22 cellular contexts compared by ENCODE assay signal in genomic region chr10:10854715-10855114, GRCh38.
DNase-seq lines count a peak whose midpoint lies in the region; ATAC-seq and TF ChIP-seq lines count a peak whose summit lies in the region.
"Had no signal": no experiment of that assay in that cellular context is flagged by ENCODE, and none has a peak within 500 bp of the region (broad histone marks: within the 10 kb centered on the region; RNA-seq: fewer than 3 reads in every experiment).

No MANE protein-coding gene starts in this region.

- ATAC-seq in GM18867 (IDR thresholded peaks at IDR 0.05; ENCODE audit: unreplicated experiment), result peak; percentile 27
- peak; percentile 12 for ATAC-seq in HG02852 (IDR thresholded peaks at IDR 0.05; ENCODE audit: unreplicated experiment)
- peak; percentile 70 for ATAC-seq in stimulated activated memory B cell treated with anti-CD40 and anti-IgM and Interleukin-4, amounts not matched to agents 10 μg/mL and 1 μg/mL and 100 μg/mL, for 72 hours
- ATAC-seq: PC-3 had no signal

- H4K20me1 ChIP-seq in OCI-LY3 (ENCODE audit: insufficient read depth, low read length), result no peaks in the 10 kb centered on the region
- H4K20me1 ChIP-seq: BLaER1 treated with 17β-estradiol and CSF1 and Interleukin-3, amounts not matched to agents 10 nM and 100 nM had no signal

- peaks cover 9% of the 10 kb centered on the region for H3K4me1 ChIP-seq in OCI-LY3 (ENCODE audit: low read length)
- H3K4me1 ChIP-seq: BLaER1 treated with 17β-estradiol and CSF1 and Interleukin-3, amounts not matched to agents 10 nM and 100 nM; HAP-1 had no signal

- no peak overlapping the region for H3K27ac ChIP-seq in OCI-LY3 (ENCODE audit: low read length)
- H3K27ac ChIP-seq: BLaER1 treated with 17β-estradiol and CSF1 and Interleukin-3, amounts not matched to agents 10 nM and 100 nM; GM23248 had no signal

- no peak overlapping the region for H3K4me3 ChIP-seq in OCI-LY3 (ENCODE audit: low read length)
- H3K4me3 ChIP-seq: BLaER1 treated with 17β-estradiol and CSF1 and Interleukin-3, amounts not matched to agents 10 nM and 100 nM; GM23248; HAP-1 had no signal

- no peak for DNase-seq in activated CD4-positive, alpha-beta T cell treated with anti-CD3 and anti-CD28 coated beads for 1 hour
- DNase-seq in COLO829 (ENCODE audit: low spot score), result no peak
- no peak for DNase-seq in putamen (ENCODE audit: low spot score)
- DNase-seq: CD8-positive, alpha-beta memory T cell; GM23248; Karpas-422; NCI-H1436; NCI-H1930; NCI-H345; NCI-H524 treated with DMSO at 0.1 percent for 48 hours; PC-3; RPMI8226; SHP77 treated with DMSO at 0.1 percent for 48 hours; SK-N-SH had no signal

- H3K9me3 ChIP-seq in OCI-LY3 (ENCODE audit: insufficient read depth, low read length), result no peaks in the 10 kb centered on the region
- H3K9me3 ChIP-seq: HAP-1, SK-N-SH had no signal

- no peak for TF ChIP-seq CTCF in OCI-LY3 (IDR thresholded peaks at IDR 0.05; ENCODE audit: low read depth, low read length)

- no peaks in the 10 kb centered on the region for H3K36me3 ChIP-seq in OCI-LY3 (replicated peaks; ENCODE audit: low read depth, low read length)
- H3K36me3 ChIP-seq: BLaER1 treated with 17β-estradiol and CSF1 and Interleukin-3, amounts not matched to agents 10 nM and 100 nM; HAP-1 had no signal

- peaks cover 12% of the 10 kb centered on the region for H3K4me1 Mint-ChIP-seq in stimulated activated memory B cell treated with anti-CD40 and anti-IgM and Interleukin-4, amounts not matched to agents 10 μg/mL and 1 μg/mL and 100 μg/mL, for 72 hours

- no peaks in the 10 kb centered on the region for H3K27me3 ChIP-seq in OCI-LY3 (ENCODE audit: low read depth, low read length)
- H3K27me3 ChIP-seq: BLaER1 treated with 17β-estradiol and CSF1 and Interleukin-3, amounts not matched to agents 10 nM and 100 nM had no signal

- no peak overlapping the region for H3K27ac Mint-ChIP-seq in stimulated activated memory B cell treated with anti-CD40 and anti-IgM and Interleukin-4, amounts not matched to agents 10 μg/mL and 1 μg/mL and 100 μg/mL, for 72 hours
- H3K27ac Mint-ChIP-seq: T-cell had no signal

- peaks cover 17% of the 10 kb centered on the region for H3K27me3 Mint-ChIP-seq in stimulated activated memory B cell treated with anti-CD40 and anti-IgM and Interleukin-4, amounts not matched to agents 10 μg/mL and 1 μg/mL and 100 μg/mL, for 72 hours

- H3K79me2 ChIP-seq in OCI-LY3 (ENCODE audit: low read length), result no peaks in the 10 kb centered on the region

- no peak overlapping the region for H2AFZ ChIP-seq in OCI-LY3 (ENCODE audit: low read depth, low read length)
- H2AFZ ChIP-seq: GM23248 had no signal

- H3K4me3 Mint-ChIP-seq in stimulated activated memory B cell treated with anti-CD40 and anti-IgM and Interleukin-4, amounts not matched to agents 10 μg/mL and 1 μg/mL and 100 μg/mL, for 72 hours, result no peak overlapping the region
- H3K4me3 Mint-ChIP-seq: CD8-positive, alpha-beta memory T cell; T-cell had no signal

- H3K36me3 Mint-ChIP-seq in stimulated activated memory B cell treated with anti-CD40 and anti-IgM and Interleukin-4, amounts not matched to agents 10 μg/mL and 1 μg/mL and 100 μg/mL, for 72 hours, result no peaks in the 10 kb centered on the region
- H3K36me3 Mint-ChIP-seq: IgD-negative memory B cell, T-cell had no signal

- no peak overlapping the region for H3K9ac ChIP-seq in OCI-LY3 (ENCODE audit: low read length)
- H3K9ac ChIP-seq: BLaER1 treated with 17β-estradiol and CSF1 and Interleukin-3, amounts not matched to agents 10 nM and 100 nM; GM23248; SK-N-SH had no signal

- H3K9me3 Mint-ChIP-seq in stimulated activated memory B cell treated with anti-CD40 and anti-IgM and Interleukin-4, amounts not matched to agents 10 μg/mL and 1 μg/mL and 100 μg/mL, for 72 hours, result no peaks in the 10 kb centered on the region
- H3K9me3 Mint-ChIP-seq: IgD-negative memory B cell, T-cell had no signal

- peak overlapping the region; percentile 7; the same call in 1 of the 2 replicates for H3K4me2 ChIP-seq in OCI-LY3 (ENCODE audit: low read length)
- H3K4me2 ChIP-seq: BLaER1 treated with 17β-estradiol and CSF1 and Interleukin-3, amounts not matched to agents 10 nM and 100 nM; SK-N-SH had no signal

Comparison
In these comparisons a context has a peak if more than half of its experiments do, and no peak if none do; other contexts are left out.
1. ATAC-seq: peak in every context shown above with its lines; median percentile 70 in stimulated activated memory B cell treated with anti-CD40 and anti-IgM and Interleukin-4, amounts not matched to agents 10 μg/mL and 1 μg/mL and 100 μg/mL, for 72 hours; 27 in GM18867; 12 in HG02852.